Comparison of ENCODE assay signal across 8 cellular contexts in genomic region chrX:77446029-77446585, GRCh38. TPM values are rescaled to one million over a fixed set of nuclear protein-coding genes. Genes with fewer than 3 reads are reported as not detected.
DNase-seq lines count a peak whose midpoint lies in the region; ATAC-seq, FAIRE-seq and TF ChIP-seq lines count a peak whose summit lies in the region.

No MANE protein-coding gene starts in this region.

- POLR2A ChIA-PET in CD8-positive, alpha-beta memory T cell (lab: Charles Lee): no interaction called here
- POLR2A ChIA-PET in Panc1 (lab: Charles Lee): no interaction called here

- intact Hi-C loops in Panc1 (cut with micrococcal nuclease; ENCODE audit: unreplicated experiment): no loop called here
- intact Hi-C loops in pancreas (cut with DNase I): no loop called here

- H3K27me3 ChIP-seq in CD8-positive, alpha-beta memory T cell (ENCODE audit: insufficient read depth, low read length, poor library complexity, severe bottlenecking): no peaks in the 10 kb centered on the region
- H3K27me3 ChIP-seq in Panc1 (ENCODE audit: control insufficient read depth, insufficient read depth, low read length): no peaks in the 10 kb centered on the region
- peaks cover 0 to 17% (median 0%) of the 10 kb centered on the region in 4 donors for H3K27me3 ChIP-seq in pancreas

- no peaks in the 10 kb centered on the region for H3K9me3 ChIP-seq in CD8-positive, alpha-beta memory T cell (ENCODE audit: low read length)
- no peaks in the 10 kb centered on the region for H3K9me3 ChIP-seq in Panc1 (ENCODE audit: control insufficient read depth, insufficient read depth, low read depth, low read length)
- H3K9me3 ChIP-seq in pancreas: no peaks in the 10 kb centered on the region

- FAIRE-seq in pancreas (lab: Jason Lieb, UNC): no peak

- no peaks in the 10 kb centered on the region for H3K4me1 ChIP-seq in CD8-positive, alpha-beta memory T cell (ENCODE audit: insufficient read depth, low read length)
- H3K4me1 ChIP-seq in Panc1 (ENCODE audit: control insufficient read depth, insufficient read depth, low read length) (no peaks in the 10 kb centered on the region), pancreas (no peaks in the 10 kb centered on the region)

- H3K27ac ChIP-seq in CD8-positive, alpha-beta memory T cell (ENCODE audit: low read depth, low read length): no peak overlapping the region
- H3K27ac ChIP-seq in Panc1 (ENCODE audit: low read length): no peak overlapping the region
- H3K27ac ChIP-seq in pancreas: no peak overlapping the region

- 2 to 23% methylated on average over 27 of the region's 27 CpGs for WGBS in pancreas, 2 donors

- no peak overlapping the region for H3K27ac Mint-ChIP-seq in CD8-positive, alpha-beta memory T cell

- peaks cover 7 to 19% (median 11%) of the 10 kb centered on the region in 3 donors for H3K4me1 Mint-ChIP-seq in CD8-positive, alpha-beta memory T cell

- no peaks in the 10 kb centered on the region for H3K36me3 Mint-ChIP-seq in CD8-positive, alpha-beta memory T cell

- H3K9me3 Mint-ChIP-seq in CD8-positive, alpha-beta memory T cell: no peaks in the 10 kb centered on the region

- BruUV-seq in Panc1 (replicated peaks; lab: Mats Ljungman, UMichigan): no TSS peak

- peak overlapping the region; percentile 37 to 78 (median 73) for H3K4me3 Mint-ChIP-seq in CD8-positive, alpha-beta memory T cell

- TF ChIP-seq CTCF in Panc1 (IDR thresholded peaks at IDR 0.05): peak; percentile 48
- TF ChIP-seq CTCF in fibroblast of mammary gland (conservative IDR thresholded peaks at IDR 0.05; ENCODE audit: control insufficient read depth, insufficient read depth, low read depth, low read length): no peak
- peak in 3 of 4 donors; percentile 7 to 12 (median 12) for TF ChIP-seq CTCF in pancreas (IDR thresholded peaks at IDR 0.05)

- H3K27me3 Mint-ChIP-seq in CD8-positive, alpha-beta memory T cell: peaks cover 15 to 29% of the 10 kb centered on the region in 2 donors

- peak overlapping the region; percentile 22 for H3K4me3 ChIP-seq in CD8-positive, alpha-beta memory T cell (ENCODE audit: low read length)
- peak overlapping the region in 1 of 2 experiments; percentile 31; a peak in 2 of 4 replicates for H3K4me3 ChIP-seq in Panc1 (ENCODE audit: low read depth in 2 of 2, low read length in 2 of 2)
- peak overlapping the region; percentile 10 for H3K4me3 ChIP-seq in fibroblast of mammary gland (ENCODE audit: control insufficient read depth, low read depth, low read length)
- H3K4me3 ChIP-seq in pancreas: peak overlapping the region; percentile 3 to 44 (median 22)

- ATAC-seq in Panc1 (no peak), pancreas (peak; percentile 51 to 74 (median 66)), HG03460 (IDR thresholded peaks at IDR 0.05; ENCODE audit: unreplicated experiment) (no peak)

- no peak for DNase-seq in CD8-positive, alpha-beta memory T cell
- no peak for DNase-seq in Panc1 (ENCODE audit: low read depth, low spot score)
- DNase-seq in fibroblast of mammary gland (ENCODE audit: low read depth): no peak
- DNase-seq in pancreas: peak in 4 of 6 donors; percentile 18 to 63 (median 38)
- DNase-seq in SKM-1 (lab: John Stamatoyannopoulos, UW; ENCODE audit: unreplicated experiment): no peak
- DNase-seq in NCI-H2171 treated with DMSO at 0.1 percent for 48 hours (lab: John Stamatoyannopoulos, UW): no peak
- no peak for DNase-seq in kidney glomerular epithelial cell (lab: John Stamatoyannopoulos, UW)

- no peaks in the 10 kb centered on the region for H3K36me3 ChIP-seq in CD8-positive, alpha-beta memory T cell (ENCODE audit: insufficient read depth, low read length)
- H3K36me3 ChIP-seq in Panc1 (ENCODE audit: control insufficient read depth, insufficient read depth, low read length): no peaks in the 10 kb centered on the region
- H3K36me3 ChIP-seq in pancreas: no peaks in the 10 kb centered on the region

- in situ Hi-C loops in Panc1 (cut with HindIII; ENCODE audit: low pct_unique_long_range_greater_than_20kb, low sequenced_read_pairs): no loop called here

- CTCF ChIA-PET in CD8-positive, alpha-beta memory T cell (lab: Charles Lee): interaction anchor here (0.9 kb wide), 1 partner anchor 15 kb away, joined by 3 read pairs; no protein-coding TSS in a partner anchor
- CTCF ChIA-PET in Panc1 (lab: Charles Lee): no interaction called here

RNA-seq across cellular contexts. Expression of gene FGF16, which starts 1.1 kb away (rescaled TPM):
- not detected for total RNA-seq in CD8-positive, alpha-beta memory T cell
- polyA plus RNA-seq in CD8-positive, alpha-beta memory T cell: not detected
- total RNA-seq in Panc1 (2021; ENCODE audit: unreplicated experiment) (not detected), pancreas (not detected)
- polyA plus RNA-seq in Panc1 (2012; ENCODE audit: insufficient read length): not detected
- not detected for polyA plus RNA-seq in pancreas

Comparison
In these comparisons a context has a peak if more than half of its experiments do, and no peak if none do; other contexts are left out.
1. DNase-seq: peak in pancreas (4 of 6); none in CD8-positive, alpha-beta memory T cell (0 of 5), Panc1 (single experiment), fibroblast of mammary gland (single experiment), SKM-1 (single experiment), NCI-H2171 treated with DMSO at 0.1 percent for 48 hours (single experiment) and kidney glomerular epithelial cell (single experiment).
2. ATAC-seq: peak in pancreas (4 of 4); none in Panc1 (single experiment) and HG03460 (single experiment).